19 cellular contexts compared by ENCODE assay signal in the genomic region with DNA sequence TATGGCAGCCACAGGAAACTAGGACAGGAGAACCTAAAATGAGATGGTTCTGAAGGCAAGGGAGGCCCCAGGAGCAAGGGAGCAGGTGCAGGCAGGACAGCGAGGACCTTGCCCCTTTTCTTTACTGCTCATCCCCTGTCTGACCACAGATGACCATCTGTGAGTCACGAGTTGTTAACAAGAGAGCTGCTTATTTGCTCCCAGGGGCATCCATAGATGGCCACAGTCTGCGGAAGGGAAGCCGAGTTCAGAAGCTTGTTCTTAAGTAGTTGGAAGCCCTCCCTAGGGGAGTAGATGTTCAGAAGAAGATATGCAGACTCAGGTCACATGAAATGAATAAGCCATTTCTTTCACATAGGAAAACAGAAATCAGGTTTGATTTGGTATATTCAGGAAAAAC.
DNase-seq lines count a peak whose midpoint lies in the region; ATAC-seq, FAIRE-seq and TF ChIP-seq lines count a peak whose summit lies in the region.
"Had no signal": no experiment of that assay in that cellular context is flagged by ENCODE, and none has a peak within 500 bp of the region (broad histone marks: within the 10 kb centered on the region; RNA-seq: fewer than 3 reads in every experiment).

No MANE protein-coding gene starts in this region.

- H3K79me2 ChIP-seq in astrocyte (ENCODE audit: insufficient read depth, low read length) = no peaks in the 10 kb centered on the region

- in situ Hi-C loops in GM13977 (cut with MboI; ENCODE audit: low pct_unique_long_range_greater_than_20kb, low sequenced_read_pairs, unreplicated experiment) = no loop called here

- H3K27me3 ChIP-seq in astrocyte (ENCODE audit: insufficient read depth, low read length) = no peaks in the 10 kb centered on the region
- H3K27me3 ChIP-seq: ascending aorta, esophagus muscularis mucosa, pancreas, upper lobe of left lung had no signal

- H3K27me3 Mint-ChIP-seq in astrocyte (ENCODE audit: low read depth, unreplicated experiment) = no peaks in the 10 kb centered on the region
- H3K27me3 Mint-ChIP-seq: CD4-positive, alpha-beta T cell had no signal

- peak overlapping the region; percentile 38 for H3K4me2 ChIP-seq in astrocyte (ENCODE audit: low read length)

- peak overlapping the region; percentile 93 for H3K27ac Mint-ChIP-seq in astrocyte (ENCODE audit: unreplicated experiment)
- H3K27ac Mint-ChIP-seq: CD4-positive, alpha-beta T cell had no signal

- intact Hi-C loops in cardiac septum (cut with DNase I) (no loop called here), Right ventricle myocardium superior (cut with DNase I) (no loop called here)

- H3K9me3 ChIP-seq in astrocyte (ENCODE audit: insufficient read depth, low read depth, low read length) = no peaks in the 10 kb centered on the region
- H3K9me3 ChIP-seq: ascending aorta, esophagus muscularis mucosa, pancreas, upper lobe of left lung had no signal

- H4K20me1 ChIP-seq in astrocyte (ENCODE audit: insufficient read depth, low read length) = no peaks in the 10 kb centered on the region

- peaks cover 38% of the 10 kb centered on the region for H3K4me1 ChIP-seq in astrocyte (ENCODE audit: insufficient read depth, low read length)
- H3K4me1 ChIP-seq: ascending aorta, esophagus muscularis mucosa, pancreas, upper lobe of left lung had no signal

- DNase-seq in cardiac septum (ENCODE audit: low spot score) (peak; percentile 20), Right ventricle myocardium superior (no peak), astrocyte (ENCODE audit: low read depth) (peak; percentile 81), foreskin melanocyte (peak; percentile 53), stromal cell of bone marrow (ENCODE audit: low read depth) (peak; percentile 71), NCI-H1436 treated with DMSO at 0.1 percent for 48 hours (lab: John Stamatoyannopoulos, UW) (no peak), GM13977 (ENCODE audit: low spot score) (no peak), RCC 7860 (ENCODE audit: low spot score) (no peak)
- DNase-seq: 8988T; activated gamma-delta T cell treated with Interleukin-2 at 50 U/mL for 16 hours; CD4-positive, alpha-beta T cell; DND-41; NCI-H1105 treated with DMSO at 0.1 percent for 48 hours; pancreas; stimulated activated naive CD4-positive, alpha-beta T cell; upper lobe of left lung had no signal

- H3K9ac ChIP-seq in astrocyte (ENCODE audit: low read length) = peak overlapping the region; percentile 62

- no peaks in the 10 kb centered on the region for H3K9me3 Mint-ChIP-seq in astrocyte (ENCODE audit: unreplicated experiment)
- H3K9me3 Mint-ChIP-seq: CD4-positive, alpha-beta T cell had no signal

- TF ChIP-seq CTCF in astrocyte (IDR thresholded peaks at IDR 0.05; ENCODE audit: insufficient read depth, low read depth, low read length) (no peak), GM13977 (IDR thresholded peaks at IDR 0.05; ENCODE audit: extremely low read depth, insufficient read depth, missing control alignments) (no peak)

- no peak overlapping the region for H3K4me3 Mint-ChIP-seq in astrocyte (ENCODE audit: unreplicated experiment)
- H3K4me3 Mint-ChIP-seq: CD4-positive, alpha-beta T cell had no signal

- peaks cover 25% of the 10 kb centered on the region for H3K4me1 Mint-ChIP-seq in astrocyte (ENCODE audit: low read depth, unreplicated experiment)

- no peak overlapping the region for H3K4me3 ChIP-seq in astrocyte (ENCODE audit: insufficient read depth, low read depth, low read length)
- H3K4me3 ChIP-seq: ascending aorta, esophagus muscularis mucosa, pancreas, upper lobe of left lung had no signal

- H2AFZ ChIP-seq in astrocyte (ENCODE audit: low read depth, low read length) = no peak overlapping the region

- peak; percentile 56 for FAIRE-seq in astrocyte (lab: Jason Lieb, UNC)
- no peak for FAIRE-seq in RCC 7860 (lab: Jason Lieb, UNC)
- FAIRE-seq: pancreas had no signal

- ATAC-seq in Right ventricle myocardium superior (ENCODE audit: poor library complexity) = no peak
- ATAC-seq: activated CD4-positive, CD25-positive, alpha-beta regulatory T cell treated with anti-CD3 and anti-CD28 coated beads, Interleukin-2, amount 50 U/mL, for 24 hours; pancreas had no signal

- peaks cover 9% of the 10 kb centered on the region for H3K36me3 Mint-ChIP-seq in astrocyte (ENCODE audit: low read depth, unreplicated experiment)

- peaks cover 4% of the 10 kb centered on the region for H3K36me3 ChIP-seq in astrocyte (ENCODE audit: insufficient read depth, low read length)
- H3K36me3 ChIP-seq: pancreas had no signal

- H3K27ac ChIP-seq in astrocyte (ENCODE audit: low read depth, low read length) = peak overlapping the region; percentile 83
- H3K27ac ChIP-seq: ascending aorta, esophagus muscularis mucosa, pancreas, upper lobe of left lung had no signal

Comparison
In these comparisons a context has a peak if more than half of its experiments do, and no peak if none do; other contexts are left out.
1. DNase-seq: peak in cardiac septum (single experiment), astrocyte (single experiment), foreskin melanocyte (single experiment) and stromal cell of bone marrow (single experiment); none in Right ventricle myocardium superior (single experiment), NCI-H1436 treated with DMSO at 0.1 percent for 48 hours (single experiment), GM13977 (single experiment) and RCC 7860 (single experiment).